Comparison of ENCODE assay signal across 1 cellular context in genomic region chr11:3886985-3887384, GRCh38.
TF ChIP-seq lines count a peak whose summit lies in the region.

No MANE protein-coding gene starts in this region.

TF ChIP-seq in GM12878, 131 proteins besides CTCF, POLR2A, EP300 and RAD21:
- TF ChIP-seq SPI1 (IDR thresholded peaks at IDR 0.05; ENCODE audit: borderline replicate concordance, insufficient read depth, low read depth, low read length) = no peak
- TF ChIP-seq SMAD5 (IDR thresholded peaks at IDR 0.05; ENCODE audit: low read depth) = no peak
- no peak for TF ChIP-seq EZH2 (IDR thresholded peaks at IDR 0.05; ENCODE audit: borderline replicate concordance, control insufficient read depth, low read depth, low read length)
- no peak for TF ChIP-seq MXI1 (IDR thresholded peaks at IDR 0.05; ENCODE audit: low read depth, low read length)
- no peak for TF ChIP-seq CEBPZ (IDR thresholded peaks at IDR 0.05; ENCODE audit: low read depth, low read length)
- TF ChIP-seq HCFC1 (IDR thresholded peaks at IDR 0.05; ENCODE audit: low read length) = no peak
- TF ChIP-seq GATAD2B (conservative IDR thresholded peaks at IDR 0.05; ENCODE audit: low read depth) = no peak
- no peak for TF ChIP-seq YY1 (IDR thresholded peaks at IDR 0.05; ENCODE audit: low read depth, low read length)
- TF ChIP-seq CHD1 (IDR thresholded peaks at IDR 0.05; ENCODE audit: low read depth, low read length) = no peak
- TF ChIP-seq, protein P1, sequence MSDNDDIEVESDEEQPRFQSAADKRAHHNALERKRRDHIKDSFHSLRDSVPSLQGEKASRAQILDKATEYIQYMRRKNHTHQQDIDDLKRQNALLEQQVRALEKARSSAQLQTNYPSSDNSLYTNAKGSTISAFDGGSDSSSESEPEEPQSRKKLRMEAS (IDR thresholded peaks at IDR 0.05; ENCODE audit: low read depth, low read length) = no peak
- TF ChIP-seq, protein P2, sequence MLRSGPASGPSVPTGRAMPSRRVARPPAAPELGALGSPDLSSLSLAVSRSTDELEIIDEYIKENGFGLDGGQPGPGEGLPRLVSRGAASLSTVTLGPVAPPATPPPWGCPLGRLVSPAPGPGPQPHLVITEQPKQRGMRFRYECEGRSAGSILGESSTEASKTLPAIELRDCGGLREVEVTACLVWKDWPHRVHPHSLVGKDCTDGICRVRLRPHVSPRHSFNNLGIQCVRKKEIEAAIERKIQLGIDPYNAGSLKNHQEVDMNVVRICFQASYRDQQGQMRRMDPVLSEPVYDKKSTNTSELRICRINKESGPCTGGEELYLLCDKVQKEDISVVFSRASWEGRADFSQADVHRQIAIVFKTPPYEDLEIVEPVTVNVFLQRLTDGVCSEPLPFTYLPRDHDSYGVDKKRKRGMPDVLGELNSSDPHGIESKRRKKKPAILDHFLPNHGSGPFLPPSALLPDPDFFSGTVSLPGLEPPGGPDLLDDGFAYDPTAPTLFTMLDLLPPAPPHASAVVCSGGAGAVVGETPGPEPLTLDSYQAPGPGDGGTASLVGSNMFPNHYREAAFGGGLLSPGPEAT (IDR thresholded peaks at IDR 0.05; ENCODE audit: low read depth) = no peak
- TF ChIP-seq, protein P3, sequence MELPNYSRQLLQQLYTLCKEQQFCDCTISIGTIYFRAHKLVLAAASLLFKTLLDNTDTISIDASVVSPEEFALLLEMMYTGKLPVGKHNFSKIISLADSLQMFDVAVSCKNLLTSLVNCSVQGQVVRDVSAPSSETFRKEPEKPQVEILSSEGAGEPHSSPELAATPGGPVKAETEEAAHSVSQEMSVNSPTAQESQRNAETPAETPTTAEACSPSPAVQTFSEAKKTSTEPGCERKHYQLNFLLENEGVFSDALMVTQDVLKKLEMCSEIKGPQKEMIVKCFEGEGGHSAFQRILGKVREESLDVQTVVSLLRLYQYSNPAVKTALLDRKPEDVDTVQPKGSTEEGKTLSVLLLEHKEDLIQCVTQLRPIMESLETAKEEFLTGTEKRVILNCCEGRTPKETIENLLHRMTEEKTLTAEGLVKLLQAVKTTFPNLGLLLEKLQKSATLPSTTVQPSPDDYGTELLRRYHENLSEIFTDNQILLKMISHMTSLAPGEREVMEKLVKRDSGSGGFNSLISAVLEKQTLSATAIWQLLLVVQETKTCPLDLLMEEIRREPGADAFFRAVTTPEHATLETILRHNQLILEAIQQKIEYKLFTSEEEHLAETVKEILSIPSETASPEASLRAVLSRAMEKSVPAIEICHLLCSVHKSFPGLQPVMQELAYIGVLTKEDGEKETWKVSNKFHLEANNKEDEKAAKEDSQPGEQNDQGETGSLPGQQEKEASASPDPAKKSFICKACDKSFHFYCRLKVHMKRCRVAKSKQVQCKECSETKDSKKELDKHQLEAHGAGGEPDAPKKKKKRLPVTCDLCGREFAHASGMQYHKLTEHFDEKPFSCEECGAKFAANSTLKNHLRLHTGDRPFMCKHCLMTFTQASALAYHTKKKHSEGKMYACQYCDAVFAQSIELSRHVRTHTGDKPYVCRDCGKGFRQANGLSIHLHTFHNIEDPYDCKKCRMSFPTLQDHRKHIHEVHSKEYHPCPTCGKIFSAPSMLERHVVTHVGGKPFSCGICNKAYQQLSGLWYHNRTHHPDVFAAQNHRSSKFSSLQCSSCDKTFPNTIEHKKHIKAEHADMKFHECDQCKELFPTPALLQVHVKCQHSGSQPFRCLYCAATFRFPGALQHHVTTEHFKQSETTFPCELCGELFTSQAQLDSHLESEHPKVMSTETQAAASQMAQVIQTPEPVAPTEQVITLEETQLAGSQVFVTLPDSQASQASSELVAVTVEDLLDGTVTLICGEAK (IDR thresholded peaks at IDR 0.05; ENCODE audit: borderline replicate concordance) = no peak
- no peak for TF ChIP-seq SIX5 (IDR thresholded peaks at IDR 0.05; ENCODE audit: low read depth, low read length, severe bottlenecking)
- TF ChIP-seq MYB (IDR thresholded peaks at IDR 0.05; ENCODE audit: borderline replicate concordance, low read depth, low read length) = no peak
- TF ChIP-seq YBX1 (IDR thresholded peaks at IDR 0.05) = no peak
- TF ChIP-seq ZBED1 (IDR thresholded peaks at IDR 0.05; ENCODE audit: borderline replicate concordance) = no peak
- TF ChIP-seq PML (IDR thresholded peaks at IDR 0.05; ENCODE audit: low read length) = no peak
- TF ChIP-seq, protein P4, sequence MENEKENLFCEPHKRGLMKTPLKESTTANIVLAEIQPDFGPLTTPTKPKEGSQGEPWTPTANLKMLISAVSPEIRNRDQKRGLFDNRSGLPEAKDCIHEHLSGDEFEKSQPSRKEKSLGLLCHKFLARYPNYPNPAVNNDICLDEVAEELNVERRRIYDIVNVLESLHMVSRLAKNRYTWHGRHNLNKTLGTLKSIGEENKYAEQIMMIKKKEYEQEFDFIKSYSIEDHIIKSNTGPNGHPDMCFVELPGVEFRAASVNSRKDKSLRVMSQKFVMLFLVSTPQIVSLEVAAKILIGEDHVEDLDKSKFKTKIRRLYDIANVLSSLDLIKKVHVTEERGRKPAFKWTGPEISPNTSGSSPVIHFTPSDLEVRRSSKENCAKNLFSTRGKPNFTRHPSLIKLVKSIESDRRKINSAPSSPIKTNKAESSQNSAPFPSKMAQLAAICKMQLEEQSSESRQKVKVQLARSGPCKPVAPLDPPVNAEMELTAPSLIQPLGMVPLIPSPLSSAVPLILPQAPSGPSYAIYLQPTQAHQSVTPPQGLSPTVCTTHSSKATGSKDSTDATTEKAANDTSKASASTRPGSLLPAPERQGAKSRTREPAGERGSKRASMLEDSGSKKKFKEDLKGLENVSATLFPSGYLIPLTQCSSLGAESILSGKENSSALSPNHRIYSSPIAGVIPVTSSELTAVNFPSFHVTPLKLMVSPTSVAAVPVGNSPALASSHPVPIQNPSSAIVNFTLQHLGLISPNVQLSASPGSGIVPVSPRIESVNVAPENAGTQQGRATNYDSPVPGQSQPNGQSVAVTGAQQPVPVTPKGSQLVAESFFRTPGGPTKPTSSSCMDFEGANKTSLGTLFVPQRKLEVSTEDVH (IDR thresholded peaks at IDR 0.05; ENCODE audit: low read depth, partially characterized antibody) = no peak
